Comparison of ENCODE assay signal across 20 cellular contexts in the genomic region with DNA sequence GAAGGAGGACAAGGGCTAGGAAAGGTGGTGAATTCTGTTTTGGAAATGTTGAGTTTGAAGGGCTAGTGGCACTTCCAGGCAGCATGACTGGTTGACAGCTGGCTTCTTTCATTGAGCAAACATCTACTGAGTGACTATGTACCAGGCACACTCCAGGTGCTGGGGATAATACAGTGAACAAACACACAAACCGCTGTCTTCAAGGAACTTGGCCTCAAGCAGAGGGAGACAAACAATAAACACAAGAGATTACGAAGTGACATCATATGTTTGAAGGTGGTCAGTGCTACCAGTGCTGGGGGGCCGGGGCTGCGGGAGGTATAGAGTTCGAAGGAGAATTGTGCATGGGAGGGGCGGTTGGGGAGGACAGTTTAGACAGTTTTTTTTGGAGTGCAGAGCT.
A peak's percentile ranks its signal among the peaks of the same experiment; 100 is the strongest.
DNase-seq lines count a peak whose midpoint lies in the region; ATAC-seq and TF ChIP-seq lines count a peak whose summit lies in the region.
"Had no signal": no experiment of that assay in that cellular context is flagged by ENCODE, and none has a peak within 500 bp of the region (broad histone marks: within the 10 kb centered on the region; RNA-seq: fewer than 3 reads in every experiment).

No MANE protein-coding gene starts in this region.

- no peak overlapping the region for H3K4me3 ChIP-seq in prostate gland
- H3K4me3 ChIP-seq: heart left ventricle, lung, ovary, SJSA1, vagina had no signal

- no peak overlapping the region for H3K27ac Mint-ChIP-seq in activated naive CD8-positive, alpha-beta T cell
- no peak overlapping the region for H3K27ac Mint-ChIP-seq in activated naive CD8-positive, alpha-beta T cell treated with anti-CD3 and anti-CD28 coated beads, Interleukin-2, amount 50 U/mL, for 24 hours
- H3K27ac Mint-ChIP-seq: HFFc6 had no signal

- no peaks in the 10 kb centered on the region for H3K9me3 Mint-ChIP-seq in activated naive CD8-positive, alpha-beta T cell (ENCODE audit: low read depth)
- H3K9me3 Mint-ChIP-seq in activated naive CD8-positive, alpha-beta T cell treated with anti-CD3 and anti-CD28 coated beads, Interleukin-2, amount 50 U/mL, for 24 hours: no peaks in the 10 kb centered on the region
- H3K9me3 Mint-ChIP-seq: HFFc6 had no signal

- no peaks in the 10 kb centered on the region for H3K27me3 Mint-ChIP-seq in activated naive CD8-positive, alpha-beta T cell
- H3K27me3 Mint-ChIP-seq in activated naive CD8-positive, alpha-beta T cell treated with anti-CD3 and anti-CD28 coated beads, Interleukin-2, amount 50 U/mL, for 24 hours: no peaks in the 10 kb centered on the region

- no peak for TF ChIP-seq POLR2A in prostate gland (IDR thresholded peaks at IDR 0.05)

- no peaks in the 10 kb centered on the region for H3K9me3 ChIP-seq in prostate gland
- H3K9me3 ChIP-seq: heart left ventricle, ovary, SJSA1, vagina had no signal

- H3K36me3 ChIP-seq in prostate gland: no peaks in the 10 kb centered on the region
- H3K36me3 ChIP-seq: heart left ventricle, ovary, SJSA1, vagina had no signal

- H3K36me3 Mint-ChIP-seq in activated naive CD8-positive, alpha-beta T cell: no peaks in the 10 kb centered on the region
- H3K36me3 Mint-ChIP-seq in activated naive CD8-positive, alpha-beta T cell treated with anti-CD3 and anti-CD28 coated beads, Interleukin-2, amount 50 U/mL, for 24 hours (ENCODE audit: low read depth): no peaks in the 10 kb centered on the region

- no peak for TF ChIP-seq CTCF in prostate gland (IDR thresholded peaks at IDR 0.05)

- ATAC-seq in activated naive CD8-positive, alpha-beta T cell treated with anti-CD3 and anti-CD28 coated beads, Interleukin-2, amount 50 U/mL, for 24 hours: no peak
- ATAC-seq in HG03135 (IDR thresholded peaks at IDR 0.05; ENCODE audit: unreplicated experiment): no peak
- ATAC-seq: heart left ventricle had no signal

- WGBS in prostate gland: 24% methylated on average over 6 of the region's 6 CpGs

- intact Hi-C loops in prostate gland (cut with DNase I): loop anchor here (10.0 kb wide), 1 partner anchor 375 kb away; no protein-coding TSS in a partner anchor

- H3K4me3 Mint-ChIP-seq in activated naive CD8-positive, alpha-beta T cell: peak overlapping the region; percentile 6
- no peak overlapping the region for H3K4me3 Mint-ChIP-seq in activated naive CD8-positive, alpha-beta T cell treated with anti-CD3 and anti-CD28 coated beads, Interleukin-2, amount 50 U/mL, for 24 hours
- H3K4me3 Mint-ChIP-seq: HFFc6 had no signal

- H3K27me3 ChIP-seq in prostate gland (replicated peaks; ENCODE audit: insufficient read depth): no peaks in the 10 kb centered on the region
- H3K27me3 ChIP-seq: heart left ventricle, ovary, SJSA1, vagina had no signal

- no peak for DNase-seq in activated naive CD8-positive, alpha-beta T cell treated with anti-CD3 and anti-CD28 coated beads, Interleukin-2, amount 50 U/mL, for 24 hours
- peak; percentile 47 for DNase-seq in NCI-H146 (lab: John Stamatoyannopoulos, UW)
- DNase-seq in amniotic epithelial cell (ENCODE audit: low read depth): peak; percentile 26
- DNase-seq in prostate gland (ENCODE audit: low spot score): peak; percentile 34
- DNase-seq in NCI-H2107 (lab: John Stamatoyannopoulos, UW): no peak
- no peak for DNase-seq in NCI-H2171 treated with DMSO at 0.1 percent for 48 hours (lab: John Stamatoyannopoulos, UW)
- DNase-seq: activated gamma-delta T cell; COR-L47; heart left ventricle; HFFc6; Karpas-422; NCI-H510A treated with DMSO at 0.1 percent for 48 hours; ovary; stimulated activated CD4-positive, alpha-beta T cell treated with anti-CD3 and anti-CD28 coated beads, Interleukin-4, amount 100 ng/mL, for 1 hour; T-helper 9 cell had no signal

- H3K4me1 Mint-ChIP-seq in activated naive CD8-positive, alpha-beta T cell (ENCODE audit: low read depth): peaks cover 24% of the 10 kb centered on the region
- H3K4me1 Mint-ChIP-seq in activated naive CD8-positive, alpha-beta T cell treated with anti-CD3 and anti-CD28 coated beads, Interleukin-2, amount 50 U/mL, for 24 hours: peaks cover 19% of the 10 kb centered on the region

- H3K4me1 ChIP-seq in prostate gland (replicated peaks): no peaks in the 10 kb centered on the region
- H3K4me1 ChIP-seq: SJSA1 had no signal

- H3K27ac ChIP-seq in prostate gland: no peak overlapping the region
- H3K27ac ChIP-seq: heart left ventricle, ovary, SJSA1, vagina had no signal

Comparison
In these comparisons a context has a peak if more than half of its experiments do, and no peak if none do; other contexts are left out.
1. DNase-seq: peak in NCI-H146 (single experiment), amniotic epithelial cell (single experiment) and prostate gland (single experiment); none in activated naive CD8-positive, alpha-beta T cell treated with anti-CD3 and anti-CD28 coated beads, Interleukin-2, amount 50 U/mL, for 24 hours (single experiment), NCI-H2107 (single experiment) and NCI-H2171 treated with DMSO at 0.1 percent for 48 hours (single experiment).